In genomic region chr4:87293889-87294288, GRCh38 we compare ENCODE assay signal across 4 cellular contexts. TPM values are rescaled to one million over a fixed set of nuclear protein-coding genes. Genes with fewer than 3 reads are reported as not detected.
"Had no signal": no experiment of that assay in that cellular context is flagged by ENCODE, and none has a peak within 500 bp of the region (broad histone marks: within the 10 kb centered on the region; RNA-seq: fewer than 3 reads in every experiment).

No MANE protein-coding gene starts in this region.

RNA-seq across cellular contexts. Expression of gene HSD17B13, which starts 28.8 kb away (rescaled TPM):
- total RNA-seq: HT-29, HT1080, IMR-90 had no signal
- polyA plus RNA-seq: IgD-negative memory B cell, IMR-90 had no signal
